1 cellular context compared by ENCODE assay signal in genomic region chr11:17386331-17387084, GRCh38.
TF ChIP-seq lines count a peak whose summit lies in the region.

No MANE protein-coding gene starts in this region.

TF ChIP-seq in GM23338, 12 proteins besides CTCF, POLR2A, EP300 and RAD21 (continued from another document):
- TF ChIP-seq ZNF462 (CRISPR knock-in tag; IDR thresholded peaks at IDR 0.05) = no peak
- TF ChIP-seq, protein P1, sequence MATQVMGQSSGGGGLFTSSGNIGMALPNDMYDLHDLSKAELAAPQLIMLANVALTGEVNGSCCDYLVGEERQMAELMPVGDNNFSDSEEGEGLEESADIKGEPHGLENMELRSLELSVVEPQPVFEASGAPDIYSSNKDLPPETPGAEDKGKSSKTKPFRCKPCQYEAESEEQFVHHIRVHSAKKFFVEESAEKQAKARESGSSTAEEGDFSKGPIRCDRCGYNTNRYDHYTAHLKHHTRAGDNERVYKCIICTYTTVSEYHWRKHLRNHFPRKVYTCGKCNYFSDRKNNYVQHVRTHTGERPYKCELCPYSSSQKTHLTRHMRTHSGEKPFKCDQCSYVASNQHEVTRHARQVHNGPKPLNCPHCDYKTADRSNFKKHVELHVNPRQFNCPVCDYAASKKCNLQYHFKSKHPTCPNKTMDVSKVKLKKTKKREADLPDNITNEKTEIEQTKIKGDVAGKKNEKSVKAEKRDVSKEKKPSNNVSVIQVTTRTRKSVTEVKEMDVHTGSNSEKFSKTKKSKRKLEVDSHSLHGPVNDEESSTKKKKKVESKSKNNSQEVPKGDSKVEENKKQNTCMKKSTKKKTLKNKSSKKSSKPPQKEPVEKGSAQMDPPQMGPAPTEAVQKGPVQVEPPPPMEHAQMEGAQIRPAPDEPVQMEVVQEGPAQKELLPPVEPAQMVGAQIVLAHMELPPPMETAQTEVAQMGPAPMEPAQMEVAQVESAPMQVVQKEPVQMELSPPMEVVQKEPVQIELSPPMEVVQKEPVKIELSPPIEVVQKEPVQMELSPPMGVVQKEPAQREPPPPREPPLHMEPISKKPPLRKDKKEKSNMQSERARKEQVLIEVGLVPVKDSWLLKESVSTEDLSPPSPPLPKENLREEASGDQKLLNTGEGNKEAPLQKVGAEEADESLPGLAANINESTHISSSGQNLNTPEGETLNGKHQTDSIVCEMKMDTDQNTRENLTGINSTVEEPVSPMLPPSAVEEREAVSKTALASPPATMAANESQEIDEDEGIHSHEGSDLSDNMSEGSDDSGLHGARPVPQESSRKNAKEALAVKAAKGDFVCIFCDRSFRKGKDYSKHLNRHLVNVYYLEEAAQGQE (IDR thresholded peaks at IDR 0.05; ENCODE audit: unreplicated experiment) = no peak
- TF ChIP-seq EZH2phosphoT487 (IDR thresholded peaks at IDR 0.05; ENCODE audit: unreplicated experiment) = no peak
- TF ChIP-seq ZNF114 (CRISPR knock-in tag; IDR thresholded peaks at IDR 0.05) = no peak
- TF ChIP-seq POLR2AphosphoS5 (IDR thresholded peaks at IDR 0.05; ENCODE audit: low read depth) = no peak
- no peak for TF ChIP-seq CREB1 (CRISPR knock-in tag; IDR thresholded peaks at IDR 0.05; ENCODE audit: low read depth)
- no peak for TF ChIP-seq ZNF331 (CRISPR knock-in tag; IDR thresholded peaks at IDR 0.05; ENCODE audit: low read depth)
- TF ChIP-seq JUNB (IDR thresholded peaks at IDR 0.05; ENCODE audit: unreplicated experiment) = no peak
- TF ChIP-seq EZH2 (IDR thresholded peaks at IDR 0.05; ENCODE audit: low read depth, unreplicated experiment) = no peak
